8 cellular contexts compared by ENCODE assay signal in the genomic region with DNA sequence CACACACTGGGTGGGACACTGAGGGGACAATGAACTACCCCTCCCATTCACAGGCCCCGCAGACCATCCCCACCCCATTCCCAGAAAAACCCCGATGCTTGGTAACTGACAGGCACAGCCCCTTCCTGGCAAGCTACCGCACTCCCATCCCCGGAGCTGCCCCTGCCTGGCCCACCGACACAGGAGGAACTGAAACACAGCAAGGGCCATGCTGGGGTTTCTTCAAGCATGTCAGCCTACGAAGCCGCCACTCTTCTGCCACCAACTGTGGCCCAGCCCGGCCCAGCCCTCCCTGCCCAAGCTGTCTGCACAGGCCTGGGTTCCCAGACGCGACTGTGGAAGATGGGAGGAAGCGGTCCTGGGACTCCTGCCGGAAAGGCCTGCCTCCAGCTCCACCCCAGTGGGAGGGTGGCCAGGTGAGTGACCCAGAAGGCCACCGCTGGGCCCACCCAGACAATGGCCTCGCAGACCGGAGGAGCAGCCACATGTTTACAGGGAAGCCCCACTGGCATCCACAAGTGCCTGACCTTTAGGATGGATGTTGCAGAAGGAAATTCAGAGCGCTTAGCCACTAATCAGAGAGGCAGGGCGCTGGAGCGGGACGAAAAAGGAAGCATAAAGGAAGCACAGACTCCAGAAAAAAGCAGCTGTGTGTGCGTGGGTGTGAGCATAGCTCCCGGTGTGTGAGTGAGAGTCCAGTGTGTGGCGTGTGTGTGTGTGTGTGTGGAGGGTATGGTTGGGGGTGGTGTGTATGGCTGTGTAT. TPM values are rescaled to one million over a fixed set of nuclear protein-coding genes. Genes with fewer than 3 reads are reported as not detected.
A peak's percentile ranks its signal among the peaks of the same experiment; 100 is the strongest.
DNase-seq lines count a peak whose midpoint lies in the region; ATAC-seq and TF ChIP-seq lines count a peak whose summit lies in the region.

No MANE protein-coding gene starts in this region.

- no peaks in the 10 kb centered on the region for H3K27me3 ChIP-seq in HL-60 (ENCODE audit: insufficient read depth, poor library complexity, severe bottlenecking)
- H3K27me3 ChIP-seq in adrenal gland, result no peaks in the 10 kb centered on the region

- DNase-seq in HL-60 (ENCODE audit: low read depth in 1 of 2, low spot score in 1 of 2) (peak in 1 of 2 experiments; percentile 34), adrenal gland (no peak), mucosa of descending colon (peak; percentile 24 to 74 (median 50)), AG20443 (ENCODE audit: low spot score) (no peak), OCI-M1 (lab: John Stamatoyannopoulos, UW) (no peak), hepatic stellate cell (ENCODE audit: low spot score) (no peak)

- H3K4me3 ChIP-seq in HL-60 (replicated peaks; ENCODE audit: insufficient read depth, low read length) (peak overlapping the region; percentile 14), adrenal gland (no peak overlapping the region), mucosa of descending colon (no peak overlapping the region)

- ATAC-seq in GM19324 (IDR thresholded peaks at IDR 0.05; ENCODE audit: low FRiP score, unreplicated experiment) (peak; percentile 28), mucosa of descending colon (peak; percentile 39), GM18517 (IDR thresholded peaks at IDR 0.05; ENCODE audit: unreplicated experiment) (no peak)

- intact Hi-C loops in adrenal gland (cut with DNase I), result no loop called here
- intact Hi-C loops in mucosa of descending colon (cut with DNase I, micrococcal nuclease), result no loop called here

- H3K27ac ChIP-seq in HL-60 (replicated peaks), result peak overlapping the region; percentile 99
- H3K27ac ChIP-seq in adrenal gland, result peak overlapping the region; percentile 13 to 92 (median 37)

- TF ChIP-seq POLR2A in adrenal gland (IDR thresholded peaks at IDR 0.05), result no peak

- H3K4me1 ChIP-seq in adrenal gland (replicated peaks in 1 of 2), result peaks cover 0 to 5% of the 10 kb centered on the region in 2 donors
- no peaks in the 10 kb centered on the region for H3K4me1 ChIP-seq in mucosa of descending colon (ENCODE audit: low read depth)

- H3K9me3 ChIP-seq in adrenal gland (replicated peaks in 1 of 3) (no peaks in the 10 kb centered on the region), mucosa of descending colon (no peaks in the 10 kb centered on the region)

- 56 to 70% (median 64%) methylated on average over 15 to 22 of the region's 22 CpGs for WGBS in adrenal gland, 4 donors

- TF ChIP-seq CTCF in HL-60 (IDR thresholded peaks at IDR 0.05; ENCODE audit: insufficient read depth, low read length) (no peak), adrenal gland (IDR thresholded peaks at IDR 0.05) (no peak), mucosa of descending colon (IDR thresholded peaks at IDR 0.05) (no peak)

- H3K36me3 ChIP-seq in adrenal gland (replicated peaks in 1 of 2) (no peaks in the 10 kb centered on the region), mucosa of descending colon (ENCODE audit: low read depth) (no peaks in the 10 kb centered on the region)

RNA-seq across cellular contexts. Expression of a gene that starts 10.2 kb away (rescaled TPM):
- total RNA-seq in adrenal gland (10 to 100 TPM; 11.7 to 40.2 (median 23.4) TPM), mucosa of descending colon (10 to 100 TPM in 1 of 3 donors, 1 to 10 TPM in 2; 2.6 to 10.2 (median 9.0) TPM)
- 10 to 100 TPM in 1 of 3 donors, 1 to 10 TPM in 2; 7.1 to 15.3 (median 8.8) TPM for polyA plus RNA-seq in adrenal gland

Comparison
In these comparisons a context has a peak if more than half of its experiments do, and no peak if none do; other contexts are left out.
1. DNase-seq: peak in mucosa of descending colon (3 of 3); none in adrenal gland (0 of 7), AG20443 (single experiment), OCI-M1 (single experiment) and hepatic stellate cell (single experiment).